Comparison of ENCODE assay signal across 8 cellular contexts in the genomic region with DNA sequence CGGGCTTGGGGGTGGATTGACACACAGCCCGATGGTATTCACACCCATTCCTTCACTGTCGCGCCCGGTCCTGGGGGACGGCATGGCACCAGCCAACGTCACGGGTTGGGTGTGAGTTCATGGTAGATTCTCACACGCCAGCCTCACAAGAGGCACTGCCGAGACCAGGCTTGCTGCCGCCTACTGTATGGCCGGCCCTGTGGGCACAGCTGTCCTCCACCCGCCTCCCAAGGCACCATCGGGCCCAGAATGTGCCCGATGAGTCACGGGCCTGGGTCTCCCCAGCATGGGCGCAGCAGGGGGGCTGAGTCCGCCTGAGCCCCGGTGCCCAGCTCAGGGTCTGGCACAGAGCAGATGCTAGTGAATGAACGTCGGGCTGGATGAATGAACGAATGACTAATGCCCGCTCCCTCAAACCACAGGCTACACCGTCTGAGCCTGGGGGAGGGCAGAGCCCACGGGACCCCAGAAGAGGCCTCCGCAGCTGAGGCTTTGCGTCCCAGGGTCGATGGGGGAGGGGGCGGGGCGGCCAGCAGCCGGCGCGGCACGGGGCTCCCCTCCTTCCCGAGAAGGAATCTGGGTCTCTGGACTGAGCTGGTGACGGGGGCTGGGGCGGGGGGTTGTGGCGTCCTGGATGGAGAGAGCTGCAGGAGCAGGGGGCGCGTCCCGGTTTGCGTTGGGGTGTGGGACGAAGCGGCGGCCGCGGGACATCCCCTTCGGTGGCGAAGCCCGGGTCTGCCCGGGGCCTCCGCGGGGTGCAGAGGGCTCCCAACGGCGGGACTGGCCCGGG. TPM values are rescaled to one million over a fixed set of nuclear protein-coding genes. Genes with fewer than 3 reads are reported as not detected.
DNase-seq lines count a peak whose midpoint lies in the region; ATAC-seq and TF ChIP-seq lines count a peak whose summit lies in the region.

No MANE protein-coding gene starts in this region.

- H3K9me3 Mint-ChIP-seq in MCF 10A (ENCODE audit: unreplicated experiment): peaks cover 6% of the 10 kb centered on the region

- no peak for TF ChIP-seq CTCF in AG04449 (IDR thresholded peaks at IDR 0.05; ENCODE audit: insufficient read depth, low read length, missing control alignments)
- TF ChIP-seq CTCF in MCF 10A (IDR thresholded peaks at IDR 0.05; ENCODE audit: unreplicated experiment): no peak

- H3K4me3 ChIP-seq in AG04449 (ENCODE audit: low read depth, low read length): peak overlapping the region; percentile 42
- peak overlapping the region; percentile 62 for H3K4me3 ChIP-seq in HUES48 (ENCODE audit: low read depth, low read length)

- H3K4me3 Mint-ChIP-seq in MCF 10A (ENCODE audit: unreplicated experiment): peak overlapping the region; percentile 80

- no peaks in the 10 kb centered on the region for H3K27me3 Mint-ChIP-seq in MCF 10A (ENCODE audit: insufficient read depth, unreplicated experiment)

- DNase-seq in AG04449 (ENCODE audit: low read depth, low spot score) (no peak), MCF 10A (ENCODE audit: unreplicated experiment) (peak; percentile 79), kidney tubule cell (ENCODE audit: low spot score) (peak; percentile 75), GDM1 (lab: John Stamatoyannopoulos, UW) (no peak)
- DNase-seq in stimulated activated naive CD8-positive, alpha-beta T cell treated with anti-CD3 and anti-CD28 coated beads, Interleukin-15, Interleukin-2, amounts not matched to agents 100 U/mL and 50 U/mL, for 24 hours: peak; percentile 28

- H3K36me3 Mint-ChIP-seq in MCF 10A (ENCODE audit: insufficient read depth, unreplicated experiment): no peaks in the 10 kb centered on the region

- H3K9ac ChIP-seq in HUES48 (ENCODE audit: low read depth, low read length): no peak overlapping the region

- CTCF ChIA-PET in AG04449 (lab: Yijun Ruan, JAX) (interaction anchor here (1.1 to 1.4 kb wide), 3 partner anchors 81 to 84 kb away, joined by 3 to 6 read pairs (median 3); no protein-coding TSS in a partner anchor), MCF 10A (lab: Yijun Ruan, JAX) (interaction anchor here (0.7 to 4.5 kb wide), 6 partner anchors 8 to 157 kb away, joined by 3 to 30 read pairs (median 5); no protein-coding TSS in a partner anchor)

- H3K36me3 ChIP-seq in HUES48 (ENCODE audit: control insufficient read depth, insufficient read depth, low read length): no peaks in the 10 kb centered on the region

- H3K4me1 Mint-ChIP-seq in MCF 10A (ENCODE audit: insufficient read depth, unreplicated experiment): peaks cover 45% of the 10 kb centered on the region

- ATAC-seq in stimulated activated naive CD8-positive, alpha-beta T cell treated with anti-CD3 and anti-CD28 coated beads, Interleukin-15, Interleukin-2, amounts not matched to agents 100 U/mL and 50 U/mL, for 24 hours: peak; percentile 78
- ATAC-seq in HG02885 (IDR thresholded peaks at IDR 0.05; ENCODE audit: poor library complexity, unreplicated experiment): no peak
- no peak for ATAC-seq in HG02981 (IDR thresholded peaks at IDR 0.05; ENCODE audit: unreplicated experiment)

- H3K27ac Mint-ChIP-seq in MCF 10A (ENCODE audit: low read depth, unreplicated experiment): peak overlapping the region; percentile 79

- POLR2A ChIA-PET in AG04449 (lab: Yijun Ruan, JAX): interaction anchor here (0.6 kb wide), 1 partner anchor 22 kb away, joined by 3 read pairs; no protein-coding TSS in a partner anchor
- POLR2A ChIA-PET in MCF 10A (lab: Yijun Ruan, JAX): interaction anchor here (0.6 to 2.8 kb wide), 14 partner anchors 9 to 457 kb away, joined by 3 to 24 read pairs (median 6); partner anchors contain the start of genes KIAA0753, RNASEK and TXNDC17

- H3K27me3 ChIP-seq in HUES48 (ENCODE audit: control insufficient read depth, insufficient read depth, low read length): peaks cover 52% of the 10 kb centered on the region

- H3K4me1 ChIP-seq in HUES48 (ENCODE audit: control insufficient read depth, insufficient read depth, low read length): peaks cover 13% of the 10 kb centered on the region

- no peaks in the 10 kb centered on the region for H3K9me3 ChIP-seq in HUES48 (ENCODE audit: control insufficient read depth, insufficient read depth, low read length)

- intact Hi-C loops in MCF 10A (cut with micrococcal nuclease): loop anchor here (1.0 to 2.0 kb wide), 4 partner anchors 35 to 85 kb away; partner anchors contain the start of genes KIAA0753 and TXNDC17

- no TSS peak for BruUV-seq in MCF 10A (replicated peaks; lab: Mats Ljungman, UMichigan)

- H3K27ac ChIP-seq in HUES48 (ENCODE audit: low read depth, low read length): no peak overlapping the region

RNA-seq across cellular contexts. Expression of gene PITPNM3, which starts 0.8 kb away (rescaled TPM):
- 22.8 and 30.6 TPM in 2 replicates for total RNA-seq in MCF 10A (2022)

Comparison
In these comparisons a context has a peak if more than half of its experiments do, and no peak if none do; other contexts are left out.
1. DNase-seq: peak in MCF 10A (single experiment), kidney tubule cell (single experiment) and stimulated activated naive CD8-positive, alpha-beta T cell treated with anti-CD3 and anti-CD28 coated beads, Interleukin-15, Interleukin-2, amounts not matched to agents 100 U/mL and 50 U/mL, for 24 hours (single experiment); none in AG04449 (single experiment) and GDM1 (single experiment).